Comparison of ENCODE assay signal across 8 cellular contexts in the genomic region with DNA sequence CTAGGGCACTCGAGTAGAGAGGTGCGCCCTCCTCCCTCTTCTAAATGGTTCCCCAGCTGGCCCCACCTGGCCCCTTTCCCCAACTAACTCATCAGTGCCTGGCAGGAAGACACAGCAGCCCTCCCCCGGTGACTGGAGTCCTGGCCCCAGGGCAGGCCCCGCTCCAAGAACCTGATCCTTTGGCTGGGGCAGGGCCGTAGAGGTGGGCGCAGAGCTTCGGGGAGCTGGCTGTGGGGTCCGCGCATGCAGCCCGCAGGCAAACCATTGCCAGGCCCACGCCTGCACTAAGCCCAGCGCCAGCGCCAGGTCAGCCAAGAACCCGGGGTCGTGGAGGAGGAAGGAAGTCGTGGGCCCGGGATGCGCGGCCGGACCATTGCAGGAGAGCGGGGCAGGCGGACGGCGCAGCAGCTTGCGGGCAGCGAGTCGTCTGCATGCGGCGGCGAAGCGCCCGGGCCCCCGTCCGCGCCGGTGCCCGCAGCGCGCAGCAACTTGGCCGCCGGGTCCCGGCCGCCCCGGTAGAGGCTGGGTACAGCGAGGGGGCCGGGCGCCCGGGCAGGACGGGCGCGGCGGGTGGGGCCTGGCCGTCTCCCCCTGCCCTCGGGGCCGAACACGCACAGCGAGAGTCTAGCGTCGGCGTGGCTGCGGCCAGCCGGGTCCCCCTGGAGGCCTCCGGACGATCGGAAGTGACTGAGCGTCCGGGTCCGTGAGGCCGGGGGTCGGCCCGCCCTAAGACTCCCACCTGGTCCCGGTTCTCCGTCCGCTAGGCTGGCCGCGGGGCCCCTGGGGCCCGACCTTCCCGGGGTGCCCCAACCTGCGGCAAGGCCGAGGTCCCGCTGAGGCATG. TPM values are rescaled to one million over a fixed set of nuclear protein-coding genes. Genes with fewer than 3 reads are reported as not detected.
A peak's percentile ranks its signal among the peaks of the same experiment; 100 is the strongest.
DNase-seq lines count a peak whose midpoint lies in the region; ATAC-seq and TF ChIP-seq lines count a peak whose summit lies in the region.

No MANE protein-coding gene starts in this region.

- no peaks in the 10 kb centered on the region for H3K36me3 ChIP-seq in neural progenitor cell

- H2AFZ ChIP-seq in neural progenitor cell (replicated peaks), result no peak overlapping the region

- H3K4me1 ChIP-seq in neural progenitor cell, result peaks cover 14% of the 10 kb centered on the region

- peaks cover 21 to 30% of the 10 kb centered on the region in 2 donors for H3K4me1 Mint-ChIP-seq in effector memory CD8-positive, alpha-beta T cell (ENCODE audit: low read depth in 2 of 2)
- H3K4me1 Mint-ChIP-seq in neural progenitor cell, result peaks cover 11% of the 10 kb centered on the region

- peak overlapping the region; percentile 58 for H3K4me2 ChIP-seq in neural progenitor cell

- no peak for TF ChIP-seq POLR2A in NB4 (IDR thresholded peaks at IDR 0.05; ENCODE audit: extremely low read depth, insufficient read length)

- H3K79me2 ChIP-seq in neural progenitor cell (ENCODE audit: low read depth), result peaks cover 17% of the 10 kb centered on the region

- H3K27ac ChIP-seq in C4-2B, result peak overlapping the region; percentile 87
- H3K27ac ChIP-seq in neural progenitor cell, result no peak overlapping the region

- H3K4me3 Mint-ChIP-seq in effector memory CD8-positive, alpha-beta T cell, result peak overlapping the region; percentile 92
- H3K4me3 Mint-ChIP-seq in neural progenitor cell, result peak overlapping the region; percentile 70

- H3F3A ChIP-seq in neural progenitor cell (ENCODE audit: low read depth), result peaks cover 6% of the 10 kb centered on the region

- no peak for TF ChIP-seq CTCF in C4-2B (conservative IDR thresholded peaks at IDR 0.05)
- TF ChIP-seq CTCF in NB4 (IDR thresholded peaks at IDR 0.05; ENCODE audit: low read depth, low read length), result no peak
- no peak for TF ChIP-seq CTCF in neural progenitor cell (IDR thresholded peaks at IDR 0.05)

- no peaks in the 10 kb centered on the region for H3K9me3 ChIP-seq in neural progenitor cell (ENCODE audit: low read depth)

- DNase-seq in NB4 (ENCODE audit: low read depth) (no peak), neural progenitor cell (ENCODE audit: low spot score) (peak; percentile 41), NK-92 (lab: John Stamatoyannopoulos, UW; ENCODE audit: unreplicated experiment) (no peak), NCI-H1092 (lab: John Stamatoyannopoulos, UW) (no peak), NCI-H2196 treated with DMSO at 0.1 percent for 48 hours (lab: John Stamatoyannopoulos, UW; ENCODE audit: unreplicated experiment) (no peak)
- DNase-seq in effector memory CD8-positive, alpha-beta T cell, result no peak

- peaks cover 0 to 9% of the 10 kb centered on the region in 2 donors for H3K27me3 Mint-ChIP-seq in effector memory CD8-positive, alpha-beta T cell
- peaks cover 3% of the 10 kb centered on the region for H3K27me3 Mint-ChIP-seq in neural progenitor cell (ENCODE audit: insufficient read depth, low read depth)

- peaks cover 16% of the 10 kb centered on the region for H3K27me3 ChIP-seq in neural progenitor cell

- no peak for ATAC-seq in effector memory CD8-positive, alpha-beta T cell (replicated peaks)
- ATAC-seq in HG03039 (IDR thresholded peaks at IDR 0.05; ENCODE audit: unreplicated experiment), result no peak

- H3K9me3 Mint-ChIP-seq in effector memory CD8-positive, alpha-beta T cell, result no peaks in the 10 kb centered on the region
- no peaks in the 10 kb centered on the region for H3K9me3 Mint-ChIP-seq in neural progenitor cell

- no peak overlapping the region for H3K9ac ChIP-seq in neural progenitor cell

- H3K36me3 Mint-ChIP-seq in effector memory CD8-positive, alpha-beta T cell (ENCODE audit: insufficient read depth), result peaks cover 11% of the 10 kb centered on the region
- no peaks in the 10 kb centered on the region for H3K36me3 Mint-ChIP-seq in neural progenitor cell

- peak overlapping the region; percentile 23 for H3K4me3 ChIP-seq in NB4 (ENCODE audit: low read depth, low read length)
- H3K4me3 ChIP-seq in neural progenitor cell, result peak overlapping the region; percentile 20

- H3K27ac Mint-ChIP-seq in effector memory CD8-positive, alpha-beta T cell, result peak overlapping the region; percentile 51 to 94
- no peak overlapping the region for H3K27ac Mint-ChIP-seq in neural progenitor cell

- peaks cover 30% of the 10 kb centered on the region for H4K20me1 ChIP-seq in neural progenitor cell (ENCODE audit: low read depth)

RNA-seq across cellular contexts. Expression of gene TRABD, which starts 1.0 kb away (rescaled TPM):
- 15.4 and 37.4 TPM in 2 replicates for total RNA-seq in neural progenitor cell (ENCODE audit: low replicate concordance)

RNA-seq across cellular contexts. Expression of gene PANX2, which starts 14.2 kb away (rescaled TPM):
- total RNA-seq in neural progenitor cell (ENCODE audit: low replicate concordance), result 0.88 and 1.9 TPM in 2 replicates

RNA-seq across cellular contexts. Expression of gene SELENOO, which starts 16.0 kb away (rescaled TPM):
- 7.6 and 20.8 TPM in 2 replicates for total RNA-seq in neural progenitor cell (ENCODE audit: low replicate concordance)
